Comparison of ENCODE assay signal across 8 cellular contexts in genomic region chr1:111139234-111139955, GRCh38. TPM values are rescaled to one million over a fixed set of nuclear protein-coding genes. Genes with fewer than 3 reads are reported as not detected.
DNase-seq lines count a peak whose midpoint lies in the region; ATAC-seq and TF ChIP-seq lines count a peak whose summit lies in the region.

No MANE protein-coding gene starts in this region.

- peaks cover 23% of the 10 kb centered on the region for H3K4me1 Mint-ChIP-seq in nephron

- peaks cover 8 to 41% (median 25%) of the 10 kb centered on the region in 11 experiments; a peak in 18 of 22 replicates for H4K20me1 ChIP-seq in BLaER1 treated with 17β-estradiol and CSF1 and Interleukin-3, amounts not matched to agents 10 nM and 100 nM

- peak overlapping the region; percentile 75 to 97 (median 86) for H3K4me2 ChIP-seq in BLaER1 treated with 17β-estradiol and CSF1 and Interleukin-3, amounts not matched to agents 10 nM and 100 nM

- peak overlapping the region; percentile 96 to 100 (median 98) for H3K4me3 Mint-ChIP-seq in nephron

- no peaks in the 10 kb centered on the region for H3K9me3 Mint-ChIP-seq in nephron

- H3K27ac ChIP-seq in BLaER1 treated with 17β-estradiol and CSF1 and Interleukin-3, amounts not matched to agents 10 nM and 100 nM: peak overlapping the region; percentile 78 to 96 (median 91)
- H3K27ac ChIP-seq in temporal lobe (ENCODE audit: low read depth, low read length): peak overlapping the region; percentile 55

- H3K36me3 ChIP-seq in BLaER1 treated with 17β-estradiol and CSF1 and Interleukin-3, amounts not matched to agents 10 nM and 100 nM: peaks cover 19 to 50% (median 35%) of the 10 kb centered on the region in 11 experiments

- H3K9ac ChIP-seq in BLaER1 treated with 17β-estradiol and CSF1 and Interleukin-3, amounts not matched to agents 10 nM and 100 nM: peak overlapping the region; percentile 86 to 97 (median 93)

- H3K36me3 Mint-ChIP-seq in nephron (ENCODE audit: low read depth): peaks cover 7% of the 10 kb centered on the region

- peak overlapping the region; percentile 79 to 98 (median 90) for H3K4me3 ChIP-seq in BLaER1 treated with 17β-estradiol and CSF1 and Interleukin-3, amounts not matched to agents 10 nM and 100 nM
- H3K4me3 ChIP-seq in fibroblast of pulmonary artery (replicated peaks; ENCODE audit: low read depth, low read length): peak overlapping the region; percentile 93

- no peaks in the 10 kb centered on the region for H3K9me3 ChIP-seq in BLaER1 treated with 17β-estradiol and CSF1 and Interleukin-3, amounts not matched to agents 10 nM and 100 nM (replicated peaks in 1 of 11)

- DNase-seq in NCI-H526 (lab: John Stamatoyannopoulos, UW) (peak; percentile 85 to 89), activated T-cell treated with anti-CD3 and anti-CD28 coated beads for 4 hours (peak; percentile 26), fibroblast of pulmonary artery (ENCODE audit: low read depth) (peak; percentile 66)

- no peaks in the 10 kb centered on the region for H3K27me3 Mint-ChIP-seq in nephron (ENCODE audit: low read depth)

- TF ChIP-seq CTCF in fibroblast of pulmonary artery (IDR thresholded peaks at IDR 0.05; ENCODE audit: low read length, missing control alignments) (no peak), nephron (IDR thresholded peaks at IDR 0.05; ENCODE audit: unreplicated experiment in 3 of 3) (no peak)

- H3K4me1 ChIP-seq in BLaER1 treated with 17β-estradiol and CSF1 and Interleukin-3, amounts not matched to agents 10 nM and 100 nM: peaks cover 27 to 70% (median 33%) of the 10 kb centered on the region in 10 experiments

- H3K27ac Mint-ChIP-seq in nephron: peak overlapping the region; percentile 85 to 95 (median 92)

- H3K27me3 ChIP-seq in BLaER1 treated with 17β-estradiol and CSF1 and Interleukin-3, amounts not matched to agents 10 nM and 100 nM: no peaks in the 10 kb centered on the region

- peak; percentile 37 for ATAC-seq in GM19035 (IDR thresholded peaks at IDR 0.05; ENCODE audit: unreplicated experiment)
- peak; percentile 18 for ATAC-seq in HG03378 (IDR thresholded peaks at IDR 0.05; ENCODE audit: unreplicated experiment)

RNA-seq across cellular contexts. Expression of gene DRAM2, which starts 0.5 kb away (rescaled TPM):
- total RNA-seq in temporal lobe: 38.1 TPM

RNA-seq across cellular contexts. Expression of gene CEPT1, which starts 0.6 kb away (rescaled TPM):
- total RNA-seq in temporal lobe: 43.0 TPM

Comparison
In these comparisons a context has a peak if more than half of its experiments do, and no peak if none do; other contexts are left out.
1. Peak in every context shown above with its lines: DNase-seq, ATAC-seq, H3K4me3 ChIP-seq and H3K27ac ChIP-seq.
2. DNase-seq: peak in every context shown above with its lines; median percentile 87 in NCI-H526; 66 in fibroblast of pulmonary artery; 26 in activated T-cell treated with anti-CD3 and anti-CD28 coated beads for 4 hours.